8 cellular contexts compared by ENCODE assay signal in genomic region chr13:45778897-45779296, GRCh38.
"Had no signal": no experiment of that assay in that cellular context is flagged by ENCODE, and none has a peak within 500 bp of the region (broad histone marks: within the 10 kb centered on the region; RNA-seq: fewer than 3 reads in every experiment).

No MANE protein-coding gene starts in this region.

- H3K4me3 ChIP-seq: GM12878 had no signal

- DNase-seq: GDM1, GF-D8 had no signal

- FAIRE-seq: G401.6, GM12878, GM12891, GM12892, GM18507, GM19239 had no signal

- ATAC-seq: GM12878 had no signal
